ENCODE assay signal across 1 cellular context in genomic region chr2:44392338-44392943, GRCh38.
A peak's percentile ranks its signal among the peaks of the same experiment; 100 is the strongest.
TF ChIP-seq lines count a peak whose summit lies in the region.

No MANE protein-coding gene starts in this region.

TF ChIP-seq in HepG2, 621 proteins besides CTCF, POLR2A, EP300 and RAD21 (continued from another document):
- TF ChIP-seq XBP1 (CRISPR knock-in tag; IDR thresholded peaks at IDR 0.05): no peak
- TF ChIP-seq SMC3 (IDR thresholded peaks at IDR 0.05; ENCODE audit: low read length): peak; percentile 51; the same call in 1 of the 2 replicates
- peak; percentile 55 for TF ChIP-seq STAG1 (CRISPR knock-in tag; IDR thresholded peaks at IDR 0.05)
- no peak for TF ChIP-seq SRY (CRISPR knock-in tag; IDR thresholded peaks at IDR 0.05)
- no peak for TF ChIP-seq NFIB (CRISPR knock-in tag; IDR thresholded peaks at IDR 0.05; ENCODE audit: borderline replicate concordance)
- TF ChIP-seq ATAD3A (CRISPR knock-in tag; IDR thresholded peaks at IDR 0.05): no peak
- TF ChIP-seq, protein P1, sequence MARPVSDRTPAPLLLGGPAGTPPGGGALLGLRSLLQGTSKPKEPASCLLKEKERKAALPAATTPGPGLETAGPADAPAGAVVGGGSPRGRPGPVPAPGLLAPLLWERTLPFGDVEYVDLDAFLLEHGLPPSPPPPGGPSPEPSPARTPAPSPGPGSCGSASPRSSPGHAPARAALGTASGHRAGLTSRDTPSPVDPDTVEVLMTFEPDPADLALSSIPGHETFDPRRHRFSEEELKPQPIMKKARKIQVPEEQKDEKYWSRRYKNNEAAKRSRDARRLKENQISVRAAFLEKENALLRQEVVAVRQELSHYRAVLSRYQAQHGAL (CRISPR knock-in tag; IDR thresholded peaks at IDR 0.05; ENCODE audit: not compliant biosample characterization): no peak
